In genomic region chr2:134704173-134704572, GRCh38 we compare ENCODE assay signal across 26 cellular contexts. TPM values are rescaled to one million over a fixed set of nuclear protein-coding genes. Genes with fewer than 3 reads are reported as not detected.
DNase-seq lines count a peak whose midpoint lies in the region; ATAC-seq, FAIRE-seq and TF ChIP-seq lines count a peak whose summit lies in the region.
"Had no signal": no experiment of that assay in that cellular context is flagged by ENCODE, and none has a peak within 500 bp of the region (broad histone marks: within the 10 kb centered on the region; RNA-seq: fewer than 3 reads in every experiment).

No MANE protein-coding gene starts in this region.

- ATAC-seq in K562 (peak; percentile 55; the same call in 1 of the 3 replicates), upper lobe of right lung (peak; percentile 13), HG02571 (IDR thresholded peaks at IDR 0.05; ENCODE audit: unreplicated experiment) (no peak)
- ATAC-seq: CD8-positive, alpha-beta T cell; Panc1 had no signal

- H2BK12ac ChIP-seq in H9 (ENCODE audit: insufficient read length, low read depth, low read length): no peak overlapping the region

- POLR2A ChIA-PET in K562 (lab: Yijun Ruan, JAX): interaction anchor here (0.6 to 1.1 kb wide), 2 partner anchors 12 to 24 kb away, joined by 3 read pairs; no protein-coding TSS in a partner anchor

- no peak overlapping the region for H2BK15ac ChIP-seq in H9 (ENCODE audit: low read depth, low read length)

- no peaks in the 10 kb centered on the region for H3K36me3 ChIP-seq in K562 (ENCODE audit: control insufficient read depth, insufficient read depth, low read length)
- H3K36me3 ChIP-seq in upper lobe of right lung: no peaks in the 10 kb centered on the region

- H3K27ac Mint-ChIP-seq in activated naive CD4-positive, alpha-beta T cell treated with anti-CD3 and anti-CD28 coated beads for 36 hours: no peak overlapping the region
- H3K27ac Mint-ChIP-seq in activated naive CD4-positive, alpha-beta T cell treated with anti-CD3 and anti-CD28 coated beads, Interleukin-2, amount 10 ng/mL, durations not matched to agents 7 days and 5 days: no peak overlapping the region
- no peak overlapping the region for H3K27ac Mint-ChIP-seq in H9
- H3K27ac Mint-ChIP-seq: CD8-positive, alpha-beta T cell; T-helper 2 cell treated with Interferon-gamma antibody and Interleukin-4, amounts not matched to agents 5 μg/mL and 100 μg/mL, for 36 hours had no signal

- no peak; a peak in 1 of 4 replicates for TF ChIP-seq RAD21 in K562 (CRISPR knock-in tag; conservative IDR thresholded peaks at IDR 0.05 in 1 of 2, IDR thresholded peaks at IDR 0.05 in 1 of 2)

- H4K5ac ChIP-seq in H9 (ENCODE audit: insufficient read length, low read depth, low read length): no peak overlapping the region

- H3K18ac ChIP-seq in H9 (ENCODE audit: insufficient read length, low read depth, low read length): no peak overlapping the region

- H2AFZ ChIP-seq in H9 (ENCODE audit: low read length) (no peak overlapping the region), K562 (ENCODE audit: low read depth, low read length) (peak overlapping the region; percentile 26; the same call in 1 of the 2 replicates)

- H4K91ac ChIP-seq in H9 (ENCODE audit: insufficient read length, low read depth, low read length): no peak overlapping the region

- no TSS peak for BruUV-seq in K562 (replicated peaks; lab: Mats Ljungman, UMichigan)

- H3K9me1 ChIP-seq in K562 (ENCODE audit: control insufficient read depth, insufficient read depth, low read length): no peaks in the 10 kb centered on the region

- H4K20me1 ChIP-seq in H9 (ENCODE audit: control insufficient read depth, insufficient read depth, insufficient read length) (no peaks in the 10 kb centered on the region), K562 (replicated peaks; ENCODE audit: control insufficient read depth, insufficient read depth, low read length) (no peaks in the 10 kb centered on the region; the same call in 1 of the 2 replicates)

- TF ChIP-seq EP300 in K562 (IDR thresholded peaks at IDR 0.05; ENCODE audit: low read length): no peak

- H3K4me2 ChIP-seq in H9 (ENCODE audit: insufficient read depth, insufficient read length, low read length): no peak overlapping the region
- H3K4me2 ChIP-seq in K562 (ENCODE audit: insufficient read depth, low read length): no peak overlapping the region
- H3K4me2 ChIP-seq: KMS-11 had no signal

- peaks cover 16% of the 10 kb centered on the region for H3K4me1 Mint-ChIP-seq in activated naive CD4-positive, alpha-beta T cell treated with anti-CD3 and anti-CD28 coated beads for 36 hours (ENCODE audit: low read depth)
- peaks cover 18% of the 10 kb centered on the region for H3K4me1 Mint-ChIP-seq in activated naive CD4-positive, alpha-beta T cell treated with anti-CD3 and anti-CD28 coated beads, Interleukin-2, amount 10 ng/mL, durations not matched to agents 7 days and 5 days
- peaks cover 14 to 17% of the 10 kb centered on the region in 2 experiments for H3K4me1 Mint-ChIP-seq in H9

- no peak for FAIRE-seq in K562 (lab: Jason Lieb, UNC)

- H3K9me3 Mint-ChIP-seq in activated naive CD4-positive, alpha-beta T cell treated with anti-CD3 and anti-CD28 coated beads for 36 hours: no peaks in the 10 kb centered on the region
- H3K9me3 Mint-ChIP-seq in activated naive CD4-positive, alpha-beta T cell treated with anti-CD3 and anti-CD28 coated beads, Interleukin-2, amount 10 ng/mL, durations not matched to agents 7 days and 5 days: no peaks in the 10 kb centered on the region
- H3K9me3 Mint-ChIP-seq in H9: no peaks in the 10 kb centered on the region
- H3K9me3 Mint-ChIP-seq: CD8-positive, alpha-beta T cell; T-helper 2 cell treated with Interferon-gamma antibody and Interleukin-4, amounts not matched to agents 5 μg/mL and 100 μg/mL, for 36 hours had no signal

- H3K4me1 ChIP-seq in H9 (ENCODE audit: insufficient read depth, low read length) (peaks cover 3% of the 10 kb centered on the region; the same call in 1 of the 2 replicates), K562 (replicated peaks in 1 of 2; ENCODE audit: control insufficient read depth in 2 of 2, insufficient read depth in 2 of 2, low read length in 2 of 2) (peaks cover 0 to 24% of the 10 kb centered on the region in 2 experiments; a peak in 3 of 5 replicates), upper lobe of right lung (no peaks in the 10 kb centered on the region)

- no peak overlapping the region for H3K4ac ChIP-seq in H9 (ENCODE audit: low read depth, low read length)

- TF ChIP-seq CTCF in H9 (conservative IDR thresholded peaks at IDR 0.05) (peak; percentile 23; the same call in 2 of the 3 replicates), K562 (IDR thresholded peaks at IDR 0.05 in 2 of 3, conservative IDR thresholded peaks at IDR 0.05 in 1 of 3; ENCODE audit: insufficient read depth in 2 of 3, low read depth in 1 of 3, low read length in 3 of 3) (peak; percentile 2 to 37 (median 25); a peak in 2 of 6 replicates), upper lobe of right lung (IDR thresholded peaks at IDR 0.05) (no peak)

- no peak overlapping the region for H2AK5ac ChIP-seq in H9 (ENCODE audit: insufficient read length, low read length)

- no CpG with 5 or more reads among the region's 4 CpGs for WGBS in H9 (ENCODE audit: extremely low coverage, insufficient read length, low lambda C conversion rate)
- 5% methylated on average over 3 of the region's 4 CpGs for WGBS in K562 (ENCODE audit: insufficient coverage, low coverage, missing lambda C conversion rate)

- CTCF ChIA-PET in activated naive CD4-positive, alpha-beta T cell treated with anti-CD3 and anti-CD28 coated beads for 36 hours (lab: Charles Lee): interaction anchor here (0.6 to 1.4 kb wide), 6 partner anchors 9 to 253 kb away, joined by 3 to 5 read pairs (median 3); no protein-coding TSS in a partner anchor
- CTCF ChIA-PET in activated naive CD4-positive, alpha-beta T cell treated with anti-CD3 and anti-CD28 coated beads, Interleukin-2, amount 10 ng/mL, durations not matched to agents 7 days and 5 days (lab: Charles Lee): no interaction called here
- CTCF ChIA-PET in K562 (lab: Yijun Ruan, JAX; ENCODE audit: low intra/inter-chr PET ratio): interaction anchor here (0.6 kb wide), 1 partner anchor 238 kb away, joined by 3 read pairs; no protein-coding TSS in a partner anchor

- no peak overlapping the region for H3K14ac ChIP-seq in H9 (ENCODE audit: insufficient read depth, low read length)

- peak; percentile 8 for DNase-seq in activated naive CD4-positive, alpha-beta T cell treated with anti-CD3 and anti-CD28 coated beads for 36 hours
- DNase-seq in activated naive CD4-positive, alpha-beta T cell treated with anti-CD3 and anti-CD28 coated beads, Interleukin-2, amount 10 ng/mL, durations not matched to agents 7 days and 5 days: no peak
- DNase-seq in H9: no peak
- no peak for DNase-seq in K562 (ENCODE audit: extremely low read depth in 1 of 4, low spot score in 3 of 4)
- DNase-seq in upper lobe of right lung: no peak
- no peak for DNase-seq in NCI-H187 treated with DMSO at 0.1 percent for 48 hours (lab: John Stamatoyannopoulos, UW)
- DNase-seq: C1 segment of cervical spinal cord; CD8-positive, alpha-beta T cell; DMS153; GOT3; IMR-90; MM.1S; NCI-H1694 treated with DMSO at 0.1 percent for 48 hours; NCI-H2171 treated with DMSO at 0.1 percent for 48 hours; NCI-H345; NCI-H510A treated with DMSO at 0.1 percent for 48 hours; NCI-H774; SHP77; T-helper 1 cell had no signal

- no peaks in the 10 kb centered on the region for H3K9me3 ChIP-seq in H9 (ENCODE audit: control insufficient read depth, low read depth, low read length)
- H3K9me3 ChIP-seq in K562 (replicated peaks; ENCODE audit: control insufficient read depth, insufficient read depth, low read depth, low read length): no peaks in the 10 kb centered on the region
- H3K9me3 ChIP-seq in upper lobe of right lung: no peaks in the 10 kb centered on the region

- H3K79me2 ChIP-seq in H9 (ENCODE audit: insufficient read depth, low read length) (no peaks in the 10 kb centered on the region), K562 (ENCODE audit: control insufficient read depth, insufficient read depth, low read length) (no peaks in the 10 kb centered on the region)

- intact Hi-C loops in activated naive CD4-positive, alpha-beta T cell treated with anti-CD3 and anti-CD28 coated beads for 36 hours (cut with micrococcal nuclease): no loop called here
- intact Hi-C loops in K562 (cut with micrococcal nuclease) (no loop called here), upper lobe of right lung (cut with DNase I) (no loop called here)

- no peak for TF ChIP-seq POLR2A in K562 (conservative IDR thresholded peaks at IDR 0.05)

- H3K23ac ChIP-seq in H9 (ENCODE audit: insufficient read length, low read depth, low read length): no peak overlapping the region

- H4K8ac ChIP-seq in H9 (replicated peaks; ENCODE audit: insufficient read length, low read depth, low read length): no peak overlapping the region

- H2BK20ac ChIP-seq in H9 (ENCODE audit: low read depth, low read length, poor library complexity, severe bottlenecking): no peak overlapping the region

- H3K9ac ChIP-seq in H9 (ENCODE audit: extremely low read depth, insufficient read length, low read length) (no peak overlapping the region), K562 (ENCODE audit: insufficient read depth in 1 of 2, low read depth in 2 of 2, low read length in 2 of 2) (0 out of 4 replicates have a peak overlapping the region, but pooled peaks of 1 of the 2 experiments have one; percentile 57)
- H3K9ac ChIP-seq: KMS-11 had no signal

- H3K79me1 ChIP-seq in H9 (ENCODE audit: insufficient read depth, low read depth, low read length, poor library complexity, severe bottlenecking): no peaks in the 10 kb centered on the region

- no peak overlapping the region for H3K56ac ChIP-seq in H9 (ENCODE audit: insufficient read length, low read depth, low read length)

- no peak overlapping the region for H2BK5ac ChIP-seq in H9 (ENCODE audit: insufficient read length, low read length)

- H3T11ph ChIP-seq in H9 (ENCODE audit: low read length): no peak overlapping the region

- H3K23me2 ChIP-seq in H9 (ENCODE audit: insufficient read length, low read depth, low read length, poor library complexity, severe bottlenecking): no peaks in the 10 kb centered on the region

- peaks cover 63% of the 10 kb centered on the region for H3K27me3 Mint-ChIP-seq in activated naive CD4-positive, alpha-beta T cell treated with anti-CD3 and anti-CD28 coated beads for 36 hours (ENCODE audit: low read depth)
- peaks cover 67% of the 10 kb centered on the region for H3K27me3 Mint-ChIP-seq in activated naive CD4-positive, alpha-beta T cell treated with anti-CD3 and anti-CD28 coated beads, Interleukin-2, amount 10 ng/mL, durations not matched to agents 7 days and 5 days
- peaks cover 11% of the 10 kb centered on the region for H3K27me3 Mint-ChIP-seq in H9 (ENCODE audit: low read depth)

- no peaks in the 10 kb centered on the region for H3K36me3 Mint-ChIP-seq in activated naive CD4-positive, alpha-beta T cell treated with anti-CD3 and anti-CD28 coated beads for 36 hours (ENCODE audit: low read depth)
- no peaks in the 10 kb centered on the region for H3K36me3 Mint-ChIP-seq in activated naive CD4-positive, alpha-beta T cell treated with anti-CD3 and anti-CD28 coated beads, Interleukin-2, amount 10 ng/mL, durations not matched to agents 7 days and 5 days
- no peaks in the 10 kb centered on the region; a peak in 1 of 7 replicates for H3K36me3 Mint-ChIP-seq in H9 (ENCODE audit: insufficient read depth in 1 of 3, low read depth in 3 of 3)
- H3K36me3 Mint-ChIP-seq: CD8-positive, alpha-beta T cell had no signal

- no peak overlapping the region for H2BK120ac ChIP-seq in H9 (ENCODE audit: low read depth, low read length, poor library complexity, severe bottlenecking)

- no peak overlapping the region for H3K27ac ChIP-seq in H9 (ENCODE audit: insufficient read length, low read depth, low read length)
- H3K27ac ChIP-seq in K562 (ENCODE audit: extremely low read depth, low read depth, low read length): no peak overlapping the region
- H3K27ac ChIP-seq in upper lobe of right lung: no peak overlapping the region
- H3K27ac ChIP-seq: KMS-11, RWPE1 had no signal

- in situ Hi-C loops in K562 (cut with MboI): no loop called here

- H3K27me3 ChIP-seq in H9 (ENCODE audit: insufficient read depth, low read length) (no peaks in the 10 kb centered on the region), K562 (ENCODE audit: control insufficient read depth in 2 of 2, insufficient read depth in 2 of 2, low read length in 2 of 2) (peaks cover 0 to 12% of the 10 kb centered on the region in 2 experiments; a peak in 1 of 5 replicates), upper lobe of right lung (no peaks in the 10 kb centered on the region)

- no peak overlapping the region for H3K4me3 ChIP-seq in K562
- no peak overlapping the region for H3K4me3 ChIP-seq in upper lobe of right lung

- no peak overlapping the region for H3K4me3 Mint-ChIP-seq in activated naive CD4-positive, alpha-beta T cell treated with anti-CD3 and anti-CD28 coated beads for 36 hours
- H3K4me3 Mint-ChIP-seq in activated naive CD4-positive, alpha-beta T cell treated with anti-CD3 and anti-CD28 coated beads, Interleukin-2, amount 10 ng/mL, durations not matched to agents 7 days and 5 days: no peak overlapping the region
- no peak overlapping the region for H3K4me3 Mint-ChIP-seq in H9
- H3K4me3 Mint-ChIP-seq: CD8-positive, alpha-beta T cell; T-helper 2 cell treated with Interferon-gamma antibody and Interleukin-4, amounts not matched to agents 5 μg/mL and 100 μg/mL, for 36 hours had no signal

RNA-seq across cellular contexts. Expression of gene TMEM163, which starts 14.6 kb away (rescaled TPM):
- not detected for total RNA-seq in activated naive CD4-positive, alpha-beta T cell treated with anti-CD3 and anti-CD28 coated beads for 36 hours
- total RNA-seq in H9 (2021) (0.39 and 0.66 TPM in 2 replicates), K562 (2014; rRNA removed) (0.12 TPM in 1 of 2 replicates, not detected in the other), K562 (2014; rRNA removed; fragmentation: Illumina TruSeq; extraction: Trizol) (0.10 TPM in 1 of 2 replicates, not detected in the other), K562 (2015; rRNA removed; fragmentation: Illumina TruSeq; extraction: Trizol) (0.08 TPM in 1 of 2 replicates, not detected in the other), K562 (2021) (0.11 and 0.16 TPM in 2 replicates), upper lobe of right lung (34.6 TPM)
- 0.46 TPM in 1 of 2 replicates, not detected in the other for total RNA-seq in K562 (2011; cell fraction: chromatin; rRNA removed; ENCODE audit: low replicate concordance)
- 0.50 TPM in 1 of 2 replicates, not detected in the other for total RNA-seq in K562 (2011; cell fraction: nucleolus; rRNA removed)
- total RNA-seq in K562 (2011; cell fraction: nucleoplasm; rRNA removed): 0.29 and 0.69 TPM in 2 replicates
- polyA plus RNA-seq in K562 (2011; rRNA removed) (0.51 and 0.68 TPM in 2 replicates), K562 (2014; fragmentation: Illumina TruSeq; extraction: Trizol) (0.18 and 0.19 TPM in 2 replicates), K562 (2014; fragmentation: Nextera tagmentation; extraction: Ambion mirVana) (under 1 TPM; 0.10 to 0.15 TPM), K562 (2014; rRNA removed) (0.04 TPM in 1 of 2 replicates, not detected in the other)
- 0.52 and 0.60 TPM in 2 replicates for polyA plus RNA-seq in K562 (2011; cell fraction: cytosol; rRNA removed)
- polyA plus RNA-seq in K562 (2011; cell fraction: nucleus; rRNA removed): 0.98 and 1.0 TPM in 2 replicates
- 0.30 and 0.53 TPM in 2 replicates for polyA plus RNA-seq in K562 (2012)
- polyA minus RNA-seq in K562 (2011; rRNA and poly(A)+ RNA removed): 0.39 and 0.54 TPM in 2 replicates
- 0.57 TPM in 1 of 2 replicates, not detected in the other for polyA minus RNA-seq in K562 (2011; cell fraction: cytosol; rRNA and poly(A)+ RNA removed)
- 0.40 and 0.44 TPM in 2 replicates for polyA minus RNA-seq in K562 (2011; cell fraction: nucleus; rRNA and poly(A)+ RNA removed)
- total RNA-seq: A673, G401, IMR-90 had no signal
- polyA plus RNA-seq: IMR-90 had no signal

Comparison
In these comparisons a context has a peak if more than half of its experiments do, and no peak if none do; other contexts are left out.
1. RNA of gene TMEM163, which starts 14.6 kb away (total RNA-seq): 34.6 TPM in upper lobe of right lung (single experiment); 0.39 to 0.66 TPM in H9, 0.08 to 0.69 TPM in K562 and not detected in activated naive CD4-positive, alpha-beta T cell treated with anti-CD3 and anti-CD28 coated beads for 36 hours; every median in the first group is over 10 times any median in the second.